Comparison of ENCODE assay signal across 9 cellular contexts in genomic region chr1:27522148-27522859, GRCh38. TPM values are rescaled to one million over a fixed set of nuclear protein-coding genes. Genes with fewer than 3 reads are reported as not detected.
DNase-seq lines count a peak whose midpoint lies in the region; ATAC-seq and TF ChIP-seq lines count a peak whose summit lies in the region.
"Had no signal": no experiment of that assay in that cellular context is flagged by ENCODE, and none has a peak within 500 bp of the region (broad histone marks: within the 10 kb centered on the region; RNA-seq: fewer than 3 reads in every experiment).

No MANE protein-coding gene starts in this region.

- DNase-seq in DMS53 treated with DMSO at 0.1 percent for 48 hours (lab: John Stamatoyannopoulos, UW; ENCODE audit: unreplicated experiment) (peak; percentile 58), SK-N-MC (ENCODE audit: low read depth, low spot score) (no peak), OCI-LY7 (ENCODE audit: low spot score) (no peak), 8988T (no peak)
- peak; percentile 81 for DNase-seq in activated naive CD8-positive, alpha-beta T cell treated with anti-CD3 and anti-CD28 coated beads, Interleukin-2, amount 10 ng/mL, durations not matched to agents 7 days and 5 days

- peak; percentile 34 for ATAC-seq in activated naive CD8-positive, alpha-beta T cell treated with anti-CD3 and anti-CD28 coated beads, Interleukin-2, amount 10 ng/mL, durations not matched to agents 7 days and 5 days (ENCODE audit: low read depth)
- no peak for ATAC-seq in HG03439 (IDR thresholded peaks at IDR 0.05; ENCODE audit: unreplicated experiment)

- no peaks in the 10 kb centered on the region for H3K9me3 ChIP-seq in SK-N-MC (ENCODE audit: low read depth, low read length)
- no peaks in the 10 kb centered on the region for H3K9me3 ChIP-seq in mononuclear cell (ENCODE audit: low read depth, low read length)
- H3K9me3 ChIP-seq in stomach smooth muscle (ENCODE audit: control insufficient read depth in 2 of 2, low read length in 2 of 2), result no peaks in the 10 kb centered on the region
- H3K9me3 ChIP-seq in OCI-LY7 (ENCODE audit: low read length), result no peaks in the 10 kb centered on the region

- no peaks in the 10 kb centered on the region for H4K20me1 ChIP-seq in OCI-LY7 (ENCODE audit: insufficient read depth, low read length)

- peaks cover 5% of the 10 kb centered on the region for H3K36me3 Mint-ChIP-seq in activated naive CD8-positive, alpha-beta T cell treated with anti-CD3 and anti-CD28 coated beads, Interleukin-2, amount 10 ng/mL, durations not matched to agents 7 days and 5 days

- no peaks in the 10 kb centered on the region for H3K9me3 Mint-ChIP-seq in activated naive CD8-positive, alpha-beta T cell treated with anti-CD3 and anti-CD28 coated beads, Interleukin-2, amount 10 ng/mL, durations not matched to agents 7 days and 5 days
- H3K9me3 Mint-ChIP-seq: activated B cell treated with CpG ODN at 0.5 μM for 24 hours had no signal

- H3K27ac Mint-ChIP-seq in activated naive CD8-positive, alpha-beta T cell treated with anti-CD3 and anti-CD28 coated beads, Interleukin-2, amount 10 ng/mL, durations not matched to agents 7 days and 5 days, result peak overlapping the region; percentile 98
- H3K27ac Mint-ChIP-seq: activated B cell treated with CpG ODN at 0.5 μM for 24 hours had no signal

- no peak for TF ChIP-seq CTCF in OCI-LY7 (conservative IDR thresholded peaks at IDR 0.05; ENCODE audit: low read length)

- no peaks in the 10 kb centered on the region for H3K27me3 Mint-ChIP-seq in activated naive CD8-positive, alpha-beta T cell treated with anti-CD3 and anti-CD28 coated beads, Interleukin-2, amount 10 ng/mL, durations not matched to agents 7 days and 5 days
- H3K27me3 Mint-ChIP-seq: activated B cell treated with CpG ODN at 0.5 μM for 24 hours had no signal

- intact Hi-C loops in OCI-LY7 (cut with micrococcal nuclease; ENCODE audit: unreplicated experiment), result no loop called here

- H3K9me2 ChIP-seq in OCI-LY7 (ENCODE audit: insufficient read depth, low read length), result no peaks in the 10 kb centered on the region

- H3K27ac ChIP-seq in SK-N-MC, result peak overlapping the region; percentile 95
- H3K27ac ChIP-seq in stomach smooth muscle (ENCODE audit: low read length), result peak overlapping the region; percentile 82
- no peak overlapping the region for H3K27ac ChIP-seq in OCI-LY7 (ENCODE audit: low read depth, low read length, poor library complexity, severe bottlenecking)

- no peaks in the 10 kb centered on the region for H3K36me3 ChIP-seq in SK-N-MC (ENCODE audit: insufficient read depth, low read length)
- no peaks in the 10 kb centered on the region for H3K36me3 ChIP-seq in stomach smooth muscle (ENCODE audit: control insufficient read depth in 2 of 2, insufficient read depth in 2 of 2, low read length in 2 of 2)
- no peaks in the 10 kb centered on the region for H3K36me3 ChIP-seq in OCI-LY7 (ENCODE audit: insufficient read depth, low read length)

- H3K4me3 Mint-ChIP-seq in activated naive CD8-positive, alpha-beta T cell treated with anti-CD3 and anti-CD28 coated beads, Interleukin-2, amount 10 ng/mL, durations not matched to agents 7 days and 5 days, result peak overlapping the region; percentile 91

- H3K9ac ChIP-seq in SK-N-MC (ENCODE audit: insufficient read length) (peak overlapping the region; percentile 38), stomach smooth muscle (ENCODE audit: low read length in 2 of 2) (peak overlapping the region; percentile 29 to 52)

- no peaks in the 10 kb centered on the region; the same call in 1 of the 2 replicates for H3K79me2 ChIP-seq in OCI-LY7 (ENCODE audit: insufficient read depth, low read depth, low read length)

- H3K4me1 Mint-ChIP-seq in activated naive CD8-positive, alpha-beta T cell treated with anti-CD3 and anti-CD28 coated beads, Interleukin-2, amount 10 ng/mL, durations not matched to agents 7 days and 5 days, result peaks cover 70% of the 10 kb centered on the region

- BruUV-seq in OCI-LY7 (replicated peaks; lab: Mats Ljungman, UMichigan), result no TSS peak

- CTCF ChIA-PET in OCI-LY7 (lab: Charles Lee; ENCODE audit: unreplicated experiment), result no interaction called here

- peaks cover 62% of the 10 kb centered on the region for H3K4me1 ChIP-seq in mononuclear cell (ENCODE audit: insufficient read depth, low read length)
- H3K4me1 ChIP-seq in stomach smooth muscle (ENCODE audit: control insufficient read depth, insufficient read depth, low read length), result peaks cover 86% of the 10 kb centered on the region
- peaks cover 48% of the 10 kb centered on the region for H3K4me1 ChIP-seq in OCI-LY7 (ENCODE audit: insufficient read depth, low read length, poor library complexity, severe bottlenecking)

- H3K4me3 ChIP-seq in SK-N-MC, result peak overlapping the region; percentile 64
- H3K4me3 ChIP-seq in mononuclear cell (ENCODE audit: low read length), result peak overlapping the region; percentile 31
- peak overlapping the region; percentile 60 to 82 for H3K4me3 ChIP-seq in stomach smooth muscle (ENCODE audit: low read length in 2 of 2)
- H3K4me3 ChIP-seq in OCI-LY7 (ENCODE audit: low read depth, low read length, poor library complexity, severe bottlenecking), result no peak overlapping the region

- POLR2A ChIA-PET in activated naive CD8-positive, alpha-beta T cell treated with anti-CD3 and anti-CD28 coated beads, Interleukin-2, amount 10 ng/mL, durations not matched to agents 7 days and 5 days (lab: Charles Lee), result interaction anchor here (0.5 to 6.9 kb wide), 16 partner anchors 9 to 180 kb away, joined by 3 to 60 read pairs (median 4); partner anchors contain the start of genes AHDC1, IFI6, SYTL1 and WASF2
- POLR2A ChIA-PET in OCI-LY7 (lab: Charles Lee), result interaction anchor here (0.6 kb wide), 1 partner anchor 61 kb away, joined by 8 read pairs; no protein-coding TSS in a partner anchor

- H3K27me3 ChIP-seq in mononuclear cell (ENCODE audit: insufficient read depth, low read length) (no peaks in the 10 kb centered on the region), stomach smooth muscle (ENCODE audit: control insufficient read depth in 1 of 2, insufficient read depth in 2 of 2, low read length in 2 of 2) (no peaks in the 10 kb centered on the region)

- no peak overlapping the region for H3K4me2 ChIP-seq in OCI-LY7 (ENCODE audit: low read length)

- H2AFZ ChIP-seq in OCI-LY7 (ENCODE audit: low read length), result no peak overlapping the region

RNA-seq across cellular contexts. Expression of gene WASF2, which starts 32.3 kb away (rescaled TPM):
- total RNA-seq in activated naive CD8-positive, alpha-beta T cell treated with anti-CD3 and anti-CD28 coated beads, Interleukin-2, amount 10 ng/mL, durations not matched to agents 7 days and 5 days, result 100 to 1,000 TPM; 139 to 148 TPM
- total RNA-seq in mononuclear cell, result 29.4 TPM
- total RNA-seq in OCI-LY7 (2014; rRNA removed; shearing (Covaris generic)), result 25.1 and 26.9 TPM in 2 replicates
- total RNA-seq in OCI-LY7 (2022), result 106 and 110 TPM in 2 replicates

Comparison
In these comparisons a context has a peak if more than half of its experiments do, and no peak if none do; other contexts are left out.
1. DNase-seq: peak in DMS53 treated with DMSO at 0.1 percent for 48 hours (single experiment) and activated naive CD8-positive, alpha-beta T cell treated with anti-CD3 and anti-CD28 coated beads, Interleukin-2, amount 10 ng/mL, durations not matched to agents 7 days and 5 days (single experiment); none in SK-N-MC (single experiment), OCI-LY7 (single experiment) and 8988T (single experiment).